1 cellular context compared by ENCODE assay signal in the genomic region with DNA sequence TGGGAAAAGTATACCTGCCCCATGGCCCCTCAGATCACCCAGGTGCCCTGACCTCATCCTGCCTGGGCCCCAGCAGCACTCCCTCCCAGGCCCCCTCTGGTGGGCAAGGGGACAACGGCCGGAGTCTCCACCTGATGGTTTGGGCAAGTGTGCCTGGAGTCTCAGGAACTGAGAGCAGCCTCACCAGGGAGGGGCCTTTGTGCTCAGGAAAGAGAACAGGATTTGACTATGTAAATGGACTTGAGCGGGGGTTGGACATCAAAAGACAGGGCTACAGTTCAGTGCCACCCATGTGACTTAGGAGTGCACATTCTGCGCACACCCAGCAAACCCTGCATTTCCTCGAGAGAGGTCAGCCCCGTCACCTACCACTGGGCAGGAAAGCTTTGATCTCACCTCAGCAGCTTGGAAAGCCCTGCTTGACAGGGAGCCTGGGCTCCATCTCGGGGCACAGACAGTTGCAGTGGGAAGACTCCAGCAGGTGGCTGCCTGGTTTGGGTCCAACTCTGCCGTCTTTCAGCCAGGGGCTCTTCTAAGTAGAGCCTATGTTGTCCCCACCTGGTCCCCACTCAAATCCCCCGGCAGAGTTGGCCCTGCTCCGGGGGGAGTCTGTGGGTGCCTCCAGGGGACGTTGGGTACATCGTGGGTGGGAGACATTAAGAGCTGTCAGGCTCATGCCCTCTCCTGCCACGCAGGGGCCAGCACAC.
TF ChIP-seq lines count a peak whose summit lies in the region.

No MANE protein-coding gene starts in this region.

TF ChIP-seq in HepG2, 621 proteins besides CTCF, POLR2A, EP300 and RAD21 (continued from another document and continues in another):
- TF ChIP-seq, protein P1, sequence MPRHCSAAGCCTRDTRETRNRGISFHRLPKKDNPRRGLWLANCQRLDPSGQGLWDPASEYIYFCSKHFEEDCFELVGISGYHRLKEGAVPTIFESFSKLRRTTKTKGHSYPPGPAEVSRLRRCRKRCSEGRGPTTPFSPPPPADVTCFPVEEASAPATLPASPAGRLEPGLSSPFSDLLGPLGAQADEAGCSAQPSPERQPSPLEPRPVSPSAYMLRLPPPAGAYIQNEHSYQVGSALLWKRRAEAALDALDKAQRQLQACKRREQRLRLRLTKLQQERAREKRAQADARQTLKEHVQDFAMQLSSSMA (CRISPR knock-in tag; IDR thresholded peaks at IDR 0.05): no peak; the same call in 1 of the 2 replicates
- TF ChIP-seq ARHGAP35 (CRISPR knock-in tag; IDR thresholded peaks at IDR 0.05; ENCODE audit: borderline replicate concordance) (no peak; the same call in 1 of the 2 replicates), NR3C1 (CRISPR knock-in tag; IDR thresholded peaks at IDR 0.05) (no peak), ZFX (CRISPR knock-in tag; IDR thresholded peaks at IDR 0.05; ENCODE audit: low read depth) (peak; percentile 63), EZH2 (conservative IDR thresholded peaks at IDR 0.05; ENCODE audit: low read depth, low read length) (no peak), ZNF260 (CRISPR knock-in tag; IDR thresholded peaks at IDR 0.05; ENCODE audit: borderline replicate concordance, low read depth) (no peak), YEATS4 (CRISPR knock-in tag; IDR thresholded peaks at IDR 0.05; ENCODE audit: borderline replicate concordance) (peak; percentile 51; the same call in 1 of the 2 replicates), JUN (CRISPR knock-in tag; IDR thresholded peaks at IDR 0.05) (0 out of 2 replicates have a peak, but pooled peaks have one; percentile 24), SUZ12 (IDR thresholded peaks at IDR 0.05; ENCODE audit: low read depth, low read length) (no peak), KDM4B (CRISPR knock-in tag; IDR thresholded peaks at IDR 0.05) (no peak; the same call in 1 of the 2 replicates), ZNF30 (CRISPR knock-in tag; IDR thresholded peaks at IDR 0.05) (no peak), ZFP41 (CRISPR knock-in tag; IDR thresholded peaks at IDR 0.05; ENCODE audit: borderline replicate concordance) (no peak), HNRNPH1 (optimal IDR thresholded peaks at IDR 0.05; ENCODE audit: low read depth, low read length) (no peak), KAT8 (CRISPR knock-in tag; IDR thresholded peaks at IDR 0.05) (peak; percentile 83), ZNF225 (CRISPR knock-in tag; IDR thresholded peaks at IDR 0.05) (no peak; the same call in 1 of the 2 replicates), CBFB (CRISPR knock-in tag; IDR thresholded peaks at IDR 0.05) (peak; percentile 47; the same call in 1 of the 2 replicates), ZSCAN30 (CRISPR knock-in tag; IDR thresholded peaks at IDR 0.05) (0 out of 2 replicates have a peak, but pooled peaks have one; percentile 85), EEA1 (CRISPR knock-in tag; IDR thresholded peaks at IDR 0.05; ENCODE audit: borderline replicate concordance) (no peak), ZNF343 (CRISPR knock-in tag; IDR thresholded peaks at IDR 0.05) (0 out of 2 replicates have a peak, but pooled peaks have one; percentile 18), TBL1XR1 (IDR thresholded peaks at IDR 0.05; ENCODE audit: borderline replicate concordance, low read length, partially characterized antibody) (peak; percentile 96), CBX5 (CRISPR knock-in tag; IDR thresholded peaks at IDR 0.05; ENCODE audit: borderline replicate concordance) (peak; percentile 96), FIP1L1 (IDR thresholded peaks at IDR 0.05; ENCODE audit: borderline replicate concordance, insufficient read depth, low read depth, low read length) (no peak), ZNF256 (CRISPR knock-in tag; conservative IDR thresholded peaks at IDR 0.05) (no peak), TOE1 (CRISPR knock-in tag; IDR thresholded peaks at IDR 0.05) (no peak), MED1 (CRISPR knock-in tag; IDR thresholded peaks at IDR 0.05) (peak; percentile 96), ZNF282 (IDR thresholded peaks at IDR 0.05; ENCODE audit: partially characterized antibody) (no peak), ZNF138 (CRISPR knock-in tag; IDR thresholded peaks at IDR 0.05; ENCODE audit: low read depth) (no peak), ZNF792 (CRISPR knock-in tag; IDR thresholded peaks at IDR 0.05) (peak; percentile 90; the same call in 1 of the 2 replicates), ZNF230 (CRISPR knock-in tag; IDR thresholded peaks at IDR 0.05) (no peak), SRSF9 (IDR thresholded peaks at IDR 0.05; ENCODE audit: borderline replicate concordance, insufficient read depth, low read depth, low read length, poor library complexity, severe bottlenecking) (no peak), ZNF660 (CRISPR knock-in tag; IDR thresholded peaks at IDR 0.05; ENCODE audit: borderline replicate concordance, low read depth) (no peak), NFE2 (CRISPR knock-in tag; IDR thresholded peaks at IDR 0.05) (0 out of 2 replicates have a peak, but pooled peaks have one; percentile 31)
- TF ChIP-seq, protein P2, sequence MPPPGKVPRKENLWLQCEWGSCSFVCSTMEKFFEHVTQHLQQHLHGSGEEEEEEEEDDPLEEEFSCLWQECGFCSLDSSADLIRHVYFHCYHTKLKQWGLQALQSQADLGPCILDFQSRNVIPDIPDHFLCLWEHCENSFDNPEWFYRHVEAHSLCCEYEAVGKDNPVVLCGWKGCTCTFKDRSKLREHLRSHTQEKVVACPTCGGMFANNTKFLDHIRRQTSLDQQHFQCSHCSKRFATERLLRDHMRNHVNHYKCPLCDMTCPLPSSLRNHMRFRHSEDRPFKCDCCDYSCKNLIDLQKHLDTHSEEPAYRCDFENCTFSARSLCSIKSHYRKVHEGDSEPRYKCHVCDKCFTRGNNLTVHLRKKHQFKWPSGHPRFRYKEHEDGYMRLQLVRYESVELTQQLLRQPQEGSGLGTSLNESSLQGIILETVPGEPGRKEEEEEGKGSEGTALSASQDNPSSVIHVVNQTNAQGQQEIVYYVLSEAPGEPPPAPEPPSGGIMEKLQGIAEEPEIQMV (CRISPR knock-in tag; IDR thresholded peaks at IDR 0.05; ENCODE audit: low read depth): peak; percentile 35
- TF ChIP-seq, protein P3, sequence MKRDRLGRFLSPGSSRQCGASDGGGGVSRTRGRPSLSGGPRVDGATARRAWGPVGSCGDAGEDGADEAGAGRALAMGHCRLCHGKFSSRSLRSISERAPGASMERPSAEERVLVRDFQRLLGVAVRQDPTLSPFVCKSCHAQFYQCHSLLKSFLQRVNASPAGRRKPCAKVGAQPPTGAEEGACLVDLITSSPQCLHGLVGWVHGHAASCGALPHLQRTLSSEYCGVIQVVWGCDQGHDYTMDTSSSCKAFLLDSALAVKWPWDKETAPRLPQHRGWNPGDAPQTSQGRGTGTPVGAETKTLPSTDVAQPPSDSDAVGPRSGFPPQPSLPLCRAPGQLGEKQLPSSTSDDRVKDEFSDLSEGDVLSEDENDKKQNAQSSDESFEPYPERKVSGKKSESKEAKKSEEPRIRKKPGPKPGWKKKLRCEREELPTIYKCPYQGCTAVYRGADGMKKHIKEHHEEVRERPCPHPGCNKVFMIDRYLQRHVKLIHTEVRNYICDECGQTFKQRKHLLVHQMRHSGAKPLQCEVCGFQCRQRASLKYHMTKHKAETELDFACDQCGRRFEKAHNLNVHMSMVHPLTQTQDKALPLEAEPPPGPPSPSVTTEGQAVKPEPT (CRISPR knock-in tag; IDR thresholded peaks at IDR 0.05; ENCODE audit: low read depth): no peak; the same call in 1 of the 2 replicates
- TF ChIP-seq, protein P4, sequence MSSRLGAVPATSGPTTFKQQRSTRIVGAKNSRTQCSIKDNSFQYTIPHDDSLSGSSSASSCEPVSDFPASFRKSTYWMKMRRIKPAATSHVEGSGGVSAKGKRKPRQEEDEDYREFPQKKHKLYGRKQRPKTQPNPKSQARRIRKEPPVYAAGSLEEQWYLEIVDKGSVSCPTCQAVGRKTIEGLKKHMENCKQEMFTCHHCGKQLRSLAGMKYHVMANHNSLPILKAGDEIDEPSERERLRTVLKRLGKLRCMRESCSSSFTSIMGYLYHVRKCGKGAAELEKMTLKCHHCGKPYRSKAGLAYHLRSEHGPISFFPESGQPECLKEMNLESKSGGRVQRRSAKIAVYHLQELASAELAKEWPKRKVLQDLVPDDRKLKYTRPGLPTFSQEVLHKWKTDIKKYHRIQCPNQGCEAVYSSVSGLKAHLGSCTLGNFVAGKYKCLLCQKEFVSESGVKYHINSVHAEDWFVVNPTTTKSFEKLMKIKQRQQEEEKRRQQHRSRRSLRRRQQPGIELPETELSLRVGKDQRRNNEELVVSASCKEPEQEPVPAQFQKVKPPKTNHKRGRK (CRISPR knock-in tag; IDR thresholded peaks at IDR 0.05): no peak
- TF ChIP-seq, protein P5, sequence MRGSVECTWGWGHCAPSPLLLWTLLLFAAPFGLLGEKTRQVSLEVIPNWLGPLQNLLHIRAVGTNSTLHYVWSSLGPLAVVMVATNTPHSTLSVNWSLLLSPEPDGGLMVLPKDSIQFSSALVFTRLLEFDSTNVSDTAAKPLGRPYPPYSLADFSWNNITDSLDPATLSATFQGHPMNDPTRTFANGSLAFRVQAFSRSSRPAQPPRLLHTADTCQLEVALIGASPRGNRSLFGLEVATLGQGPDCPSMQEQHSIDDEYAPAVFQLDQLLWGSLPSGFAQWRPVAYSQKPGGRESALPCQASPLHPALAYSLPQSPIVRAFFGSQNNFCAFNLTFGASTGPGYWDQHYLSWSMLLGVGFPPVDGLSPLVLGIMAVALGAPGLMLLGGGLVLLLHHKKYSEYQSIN (CRISPR knock-in tag; IDR thresholded peaks at IDR 0.05; ENCODE audit: borderline replicate concordance): no peak
- TF ChIP-seq, protein P6, sequence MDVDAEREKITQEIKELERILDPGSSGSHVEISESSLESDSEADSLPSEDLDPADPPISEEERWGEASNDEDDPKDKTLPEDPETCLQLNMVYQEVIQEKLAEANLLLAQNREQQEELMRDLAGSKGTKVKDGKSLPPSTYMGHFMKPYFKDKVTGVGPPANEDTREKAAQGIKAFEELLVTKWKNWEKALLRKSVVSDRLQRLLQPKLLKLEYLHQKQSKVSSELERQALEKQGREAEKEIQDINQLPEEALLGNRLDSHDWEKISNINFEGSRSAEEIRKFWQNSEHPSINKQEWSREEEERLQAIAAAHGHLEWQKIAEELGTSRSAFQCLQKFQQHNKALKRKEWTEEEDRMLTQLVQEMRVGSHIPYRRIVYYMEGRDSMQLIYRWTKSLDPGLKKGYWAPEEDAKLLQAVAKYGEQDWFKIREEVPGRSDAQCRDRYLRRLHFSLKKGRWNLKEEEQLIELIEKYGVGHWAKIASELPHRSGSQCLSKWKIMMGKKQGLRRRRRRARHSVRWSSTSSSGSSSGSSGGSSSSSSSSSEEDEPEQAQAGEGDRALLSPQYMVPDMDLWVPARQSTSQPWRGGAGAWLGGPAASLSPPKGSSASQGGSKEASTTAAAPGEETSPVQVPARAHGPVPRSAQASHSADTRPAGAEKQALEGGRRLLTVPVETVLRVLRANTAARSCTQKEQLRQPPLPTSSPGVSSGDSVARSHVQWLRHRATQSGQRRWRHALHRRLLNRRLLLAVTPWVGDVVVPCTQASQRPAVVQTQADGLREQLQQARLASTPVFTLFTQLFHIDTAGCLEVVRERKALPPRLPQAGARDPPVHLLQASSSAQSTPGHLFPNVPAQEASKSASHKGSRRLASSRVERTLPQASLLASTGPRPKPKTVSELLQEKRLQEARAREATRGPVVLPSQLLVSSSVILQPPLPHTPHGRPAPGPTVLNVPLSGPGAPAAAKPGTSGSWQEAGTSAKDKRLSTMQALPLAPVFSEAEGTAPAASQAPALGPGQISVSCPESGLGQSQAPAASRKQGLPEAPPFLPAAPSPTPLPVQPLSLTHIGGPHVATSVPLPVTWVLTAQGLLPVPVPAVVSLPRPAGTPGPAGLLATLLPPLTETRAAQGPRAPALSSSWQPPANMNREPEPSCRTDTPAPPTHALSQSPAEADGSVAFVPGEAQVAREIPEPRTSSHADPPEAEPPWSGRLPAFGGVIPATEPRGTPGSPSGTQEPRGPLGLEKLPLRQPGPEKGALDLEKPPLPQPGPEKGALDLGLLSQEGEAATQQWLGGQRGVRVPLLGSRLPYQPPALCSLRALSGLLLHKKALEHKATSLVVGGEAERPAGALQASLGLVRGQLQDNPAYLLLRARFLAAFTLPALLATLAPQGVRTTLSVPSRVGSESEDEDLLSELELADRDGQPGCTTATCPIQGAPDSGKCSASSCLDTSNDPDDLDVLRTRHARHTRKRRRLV (CRISPR knock-in tag; IDR thresholded peaks at IDR 0.05): peak; percentile 98
- TF ChIP-seq, protein P7, sequence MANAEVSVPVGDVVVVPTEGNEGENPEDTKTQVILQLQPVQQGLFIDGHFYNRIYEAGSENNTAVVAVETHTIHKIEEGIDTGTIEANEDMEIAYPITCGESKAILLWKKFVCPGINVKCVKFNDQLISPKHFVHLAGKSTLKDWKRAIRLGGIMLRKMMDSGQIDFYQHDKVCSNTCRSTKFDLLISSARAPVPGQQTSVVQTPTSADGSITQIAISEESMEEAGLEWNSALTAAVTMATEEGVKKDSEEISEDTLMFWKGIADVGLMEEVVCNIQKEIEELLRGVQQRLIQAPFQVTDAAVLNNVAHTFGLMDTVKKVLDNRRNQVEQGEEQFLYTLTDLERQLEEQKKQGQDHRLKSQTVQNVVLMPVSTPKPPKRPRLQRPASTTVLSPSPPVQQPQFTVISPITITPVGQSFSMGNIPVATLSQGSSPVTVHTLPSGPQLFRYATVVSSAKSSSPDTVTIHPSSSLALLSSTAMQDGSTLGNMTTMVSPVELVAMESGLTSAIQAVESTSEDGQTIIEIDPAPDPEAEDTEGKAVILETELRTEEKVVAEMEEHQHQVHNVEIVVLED (CRISPR knock-in tag; IDR thresholded peaks at IDR 0.05; ENCODE audit: borderline replicate concordance): peak; percentile 66; the same call in 1 of the 2 replicates
- TF ChIP-seq, protein P8, sequence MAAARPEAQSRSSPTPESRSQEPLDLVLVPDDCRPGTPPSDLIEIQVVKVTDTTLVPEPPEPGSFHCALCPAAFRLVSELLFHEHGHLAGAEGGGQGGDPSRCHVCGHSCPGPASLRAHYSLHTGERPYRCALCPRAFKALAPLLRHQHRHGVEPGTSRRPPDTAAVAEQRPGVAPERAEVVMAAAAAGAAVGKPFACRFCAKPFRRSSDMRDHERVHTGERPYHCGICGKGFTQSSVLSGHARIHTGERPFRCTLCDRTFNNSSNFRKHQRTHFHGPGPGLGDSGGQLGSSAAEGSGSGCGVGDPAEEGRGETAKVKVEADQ (CRISPR knock-in tag; IDR thresholded peaks at IDR 0.05; ENCODE audit: borderline replicate concordance): no peak; the same call in 1 of the 2 replicates
